10 cellular contexts compared by ENCODE assay signal in genomic region chr5:102453716-102454115, GRCh38. TPM values are rescaled to one million over a fixed set of nuclear protein-coding genes. Genes with fewer than 3 reads are reported as not detected.
A peak's percentile ranks its signal among the peaks of the same experiment; 100 is the strongest.
DNase-seq lines count a peak whose midpoint lies in the region; ATAC-seq and TF ChIP-seq lines count a peak whose summit lies in the region.
"Had no signal": no experiment of that assay in that cellular context is flagged by ENCODE, and none has a peak within 500 bp of the region (broad histone marks: within the 10 kb centered on the region; RNA-seq: fewer than 3 reads in every experiment).

No MANE protein-coding gene starts in this region.

- CTCF ChIA-PET in activated naive CD4-positive, alpha-beta T cell treated with anti-CD3 and anti-CD28 coated beads for 36 hours (lab: Charles Lee): no interaction called here

- H3K4me3 ChIP-seq in BLaER1: no peak overlapping the region
- no peak overlapping the region for H3K4me3 ChIP-seq in prostate gland

- peaks cover 2% of the 10 kb centered on the region for H3K9me3 Mint-ChIP-seq in activated naive CD4-positive, alpha-beta T cell treated with anti-CD3 and anti-CD28 coated beads for 36 hours

- 0 out of 2 replicates have a peak, but pooled peaks cover 5% of the 10 kb centered on the region for H3K4me1 ChIP-seq in BLaER1
- H3K4me1 ChIP-seq in prostate gland (replicated peaks): no peaks in the 10 kb centered on the region

- TF ChIP-seq CTCF in prostate gland (IDR thresholded peaks at IDR 0.05): no peak

- H3K36me3 Mint-ChIP-seq in activated naive CD4-positive, alpha-beta T cell treated with anti-CD3 and anti-CD28 coated beads for 36 hours (ENCODE audit: low read depth): no peaks in the 10 kb centered on the region

- H3K9ac ChIP-seq in BLaER1: no peak overlapping the region

- ATAC-seq in GM19328 (IDR thresholded peaks at IDR 0.05; ENCODE audit: unreplicated experiment) (peak; percentile 79), HG03045 (IDR thresholded peaks at IDR 0.05; ENCODE audit: unreplicated experiment) (peak; percentile 79)

- H3K27ac ChIP-seq in BLaER1: no peak overlapping the region
- no peak overlapping the region for H3K27ac ChIP-seq in prostate gland
- H3K27ac ChIP-seq in caudate nucleus (ENCODE audit: low read depth, low read length): no peak overlapping the region
- H3K27ac ChIP-seq: C4-2B had no signal

- no peaks in the 10 kb centered on the region for H3K4me1 Mint-ChIP-seq in activated naive CD4-positive, alpha-beta T cell treated with anti-CD3 and anti-CD28 coated beads for 36 hours (ENCODE audit: low read depth)

- H3K4me2 ChIP-seq in BLaER1: peak overlapping the region; percentile 47

- H3K36me3 ChIP-seq in BLaER1: no peaks in the 10 kb centered on the region
- no peaks in the 10 kb centered on the region for H3K36me3 ChIP-seq in prostate gland

- TF ChIP-seq POLR2A in prostate gland (IDR thresholded peaks at IDR 0.05): no peak

- no peaks in the 10 kb centered on the region for H4K20me1 ChIP-seq in BLaER1

- no peak overlapping the region for H3K4me3 Mint-ChIP-seq in activated naive CD4-positive, alpha-beta T cell treated with anti-CD3 and anti-CD28 coated beads for 36 hours

- no peaks in the 10 kb centered on the region for H3K27me3 ChIP-seq in BLaER1
- H3K27me3 ChIP-seq in prostate gland (replicated peaks; ENCODE audit: insufficient read depth): no peaks in the 10 kb centered on the region

- intact Hi-C loops in prostate gland (cut with DNase I): no loop called here
- intact Hi-C loops in activated naive CD4-positive, alpha-beta T cell treated with anti-CD3 and anti-CD28 coated beads for 36 hours (cut with micrococcal nuclease): no loop called here

- H3K9me3 ChIP-seq in BLaER1 (no peaks in the 10 kb centered on the region), prostate gland (no peaks in the 10 kb centered on the region)

- DNase-seq in RPMI7951 (ENCODE audit: low read depth): peak; percentile 70
- no peak for DNase-seq in prostate gland (ENCODE audit: low spot score)
- no peak for DNase-seq in NCI-H1092 treated with DMSO at 0.1 percent for 48 hours (lab: John Stamatoyannopoulos, UW)
- DNase-seq in activated naive CD4-positive, alpha-beta T cell treated with anti-CD3 and anti-CD28 coated beads for 36 hours: no peak
- no peak for DNase-seq in caudate nucleus (lab: John Stamatoyannopoulos, UW)
- DNase-seq: IMR-90 had no signal

- no peak overlapping the region for H3K27ac Mint-ChIP-seq in activated naive CD4-positive, alpha-beta T cell treated with anti-CD3 and anti-CD28 coated beads for 36 hours

- H3K27me3 Mint-ChIP-seq in activated naive CD4-positive, alpha-beta T cell treated with anti-CD3 and anti-CD28 coated beads for 36 hours (ENCODE audit: low read depth): peaks cover 5% of the 10 kb centered on the region

RNA-seq across cellular contexts. Expression of gene SLCO6A1, which starts 45.1 kb away (rescaled TPM):
- total RNA-seq in RPMI7951 (2014; rRNA removed; shearing (Covaris generic)): 0.29 and 0.60 TPM in 2 replicates
- 1 to 10 TPM in 1 of 2 donors, not detected in 1; 1.7 TPM for total RNA-seq in prostate gland
- total RNA-seq in activated naive CD4-positive, alpha-beta T cell treated with anti-CD3 and anti-CD28 coated beads for 36 hours: not detected
- total RNA-seq: IMR-90 had no signal
